ENCODE assay signal across 13 cellular contexts in the genomic region with DNA sequence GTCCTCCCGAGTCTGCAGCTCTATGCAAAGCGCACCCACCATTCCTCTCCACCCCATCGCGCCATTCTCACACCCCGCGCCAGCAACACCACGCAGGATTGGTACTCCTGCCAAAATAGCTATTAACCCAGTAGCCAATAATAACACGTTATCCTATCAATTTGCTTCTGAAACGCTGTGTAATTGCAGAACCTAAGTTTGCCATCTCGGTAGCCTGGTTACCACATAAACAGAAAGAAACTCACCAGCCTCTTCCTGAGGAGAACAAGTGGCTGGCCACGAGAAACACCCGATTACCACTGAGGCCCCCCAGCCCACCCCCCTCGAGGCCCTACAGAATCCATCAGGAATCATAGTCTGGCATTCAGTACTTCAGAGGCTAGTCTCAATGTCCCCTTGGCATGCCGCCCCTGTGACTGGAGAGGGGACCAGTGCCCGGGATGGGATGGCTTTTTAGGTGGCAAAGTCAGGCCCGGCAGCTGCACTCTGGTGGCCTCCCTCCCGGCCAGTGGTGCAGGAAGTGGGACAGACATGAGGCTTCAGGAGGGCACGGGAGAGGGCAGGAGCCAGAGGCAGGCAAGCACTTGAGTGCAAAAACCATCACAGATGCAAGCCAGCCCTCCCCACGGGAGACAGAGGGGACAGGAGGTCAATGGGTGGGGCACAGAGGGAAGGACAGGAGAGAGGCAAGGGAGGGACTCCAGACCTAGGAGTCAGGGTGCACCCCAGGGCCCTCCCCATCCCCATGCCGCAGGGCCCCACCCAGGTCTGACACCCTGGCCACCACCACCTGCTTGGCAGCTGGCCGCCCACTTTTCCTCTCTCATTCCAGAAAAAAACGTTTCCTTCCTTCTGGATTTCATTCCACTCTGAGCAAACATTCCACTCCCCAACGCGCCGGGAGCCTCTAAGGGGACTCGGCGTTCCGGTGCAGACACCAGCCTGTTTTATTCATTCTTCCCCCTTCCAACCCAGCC.
A peak's percentile ranks its signal among the peaks of the same experiment; 100 is the strongest.
DNase-seq lines count a peak whose midpoint lies in the region; ATAC-seq, FAIRE-seq and TF ChIP-seq lines count a peak whose summit lies in the region.
"Had no signal": no experiment of that assay in that cellular context is flagged by ENCODE, and none has a peak within 500 bp of the region (broad histone marks: within the 10 kb centered on the region; RNA-seq: fewer than 3 reads in every experiment).

No MANE protein-coding gene starts in this region.

- peaks cover 0 to 18% (median 13%) of the 10 kb centered on the region in 4 experiments; a peak in 6 of 7 replicates for H3K4me1 ChIP-seq in H1 (replicated peaks in 1 of 4; ENCODE audit: control insufficient read depth in 3 of 4, insufficient read depth in 4 of 4, low read length in 3 of 4)
- peaks cover 19% of the 10 kb centered on the region for H3K4me1 ChIP-seq in mesenchymal stem cell (ENCODE audit: control insufficient read depth, insufficient read depth, low read depth, low read length)
- peaks cover 14 to 27% (median 21%) of the 10 kb centered on the region in 4 donors for H3K4me1 ChIP-seq in stomach

- H3K27ac ChIP-seq in H1 (ENCODE audit: low read depth, low read length) (no peak overlapping the region), mesenchymal stem cell (ENCODE audit: low read length, poor library complexity, severe bottlenecking) (no peak overlapping the region), stomach (peak overlapping the region in 4 of 5 donors; percentile 60 to 79 (median 74))
- H3K27ac ChIP-seq: VCaP had no signal

- H2BK5ac ChIP-seq in H1 (ENCODE audit: low read depth, low read length): 0 out of 2 replicates have a peak overlapping the region, but pooled peaks have one; percentile 44
- no peak overlapping the region for H2BK5ac ChIP-seq in mesenchymal stem cell (ENCODE audit: low read depth, low read length, poor library complexity, severe bottlenecking)

- no peak for ATAC-seq in GM18520 (IDR thresholded peaks at IDR 0.05; ENCODE audit: unreplicated experiment)

- no peak for FAIRE-seq in H1 (lab: Jason Lieb, UNC)

- H3K9me3 ChIP-seq in H1 (ENCODE audit: insufficient read depth in 2 of 2, low read depth in 1 of 2, low read length in 1 of 2) (no peaks in the 10 kb centered on the region), mesenchymal stem cell (ENCODE audit: control insufficient read depth, low read length) (no peaks in the 10 kb centered on the region), stomach (no peaks in the 10 kb centered on the region)

- H2BK120ac ChIP-seq in H1 (replicated peaks; ENCODE audit: low read depth, low read length) (no peak overlapping the region), mesenchymal stem cell (ENCODE audit: low read depth, low read length) (no peak overlapping the region)

- H3K79me2 ChIP-seq in H1 (ENCODE audit: control insufficient read depth in 1 of 2, insufficient read depth in 2 of 2, low read length in 2 of 2): peaks cover 0 to 5% of the 10 kb centered on the region in 2 experiments; a peak in 1 of 4 replicates

- H3K14ac ChIP-seq in H1 (ENCODE audit: insufficient read length) (no peak overlapping the region), mesenchymal stem cell (ENCODE audit: low read length in 2 of 2) (peak overlapping the region in 1 of 2 experiments; percentile 29)

- no peak overlapping the region for H3K56ac ChIP-seq in H1 (replicated peaks; ENCODE audit: insufficient read length, low read depth, low read length)

- no peak overlapping the region for H3K4me2 ChIP-seq in H1 (ENCODE audit: insufficient read depth in 1 of 2, low read depth in 2 of 2, low read length in 2 of 2)
- H3K4me2 ChIP-seq in mesenchymal stem cell (ENCODE audit: low read length, poor library complexity, severe bottlenecking): no peak overlapping the region

- H3K4ac ChIP-seq in H1 (replicated peaks; ENCODE audit: insufficient read length, low read depth, low read length) (no peak overlapping the region), mesenchymal stem cell (ENCODE audit: low read depth in 1 of 2, low read length in 2 of 2) (no peak overlapping the region)

- no peak overlapping the region for H4K5ac ChIP-seq in H1 (ENCODE audit: insufficient read length, low read depth, low read length)

- H2BK12ac ChIP-seq in H1 (ENCODE audit: low read depth, low read length) (0 out of 2 replicates have a peak overlapping the region, but pooled peaks have one; percentile 39), mesenchymal stem cell (ENCODE audit: low read length in 2 of 2) (no peak overlapping the region)

- no peak overlapping the region for H3K4me3 ChIP-seq in H1 (ENCODE audit: extremely low read depth in 1 of 4, insufficient read depth in 2 of 4, low read depth in 3 of 4, low read length in 4 of 4)
- H3K4me3 ChIP-seq in mesenchymal stem cell (ENCODE audit: insufficient read depth in 1 of 2, low read depth in 1 of 2, low read length in 2 of 2): peak overlapping the region in 1 of 2 experiments; percentile 61
- peak overlapping the region; percentile 8 to 21 (median 12) for H3K4me3 ChIP-seq in stomach

- TF ChIP-seq POLR2A in H1 (IDR thresholded peaks at IDR 0.05; ENCODE audit: control extremely low read depth in 1 of 2, low read depth in 2 of 2, low read length in 2 of 2): no peak
- no peak for TF ChIP-seq POLR2A in stomach (IDR thresholded peaks at IDR 0.05)

- no peak for TF ChIP-seq RAD21 in H1 (IDR thresholded peaks at IDR 0.05 in 1 of 2, conservative IDR thresholded peaks at IDR 0.05 in 1 of 2; ENCODE audit: low read depth in 2 of 2, low read length in 2 of 2)

- no peak overlapping the region for H3K18ac ChIP-seq in H1 (ENCODE audit: extremely low read depth, low read length)
- H3K18ac ChIP-seq in mesenchymal stem cell (ENCODE audit: low read depth in 1 of 2, low read length in 2 of 2): no peak overlapping the region

- H3K79me1 ChIP-seq in H1 (ENCODE audit: low read depth, low read length): peaks cover 2% of the 10 kb centered on the region
- no peaks in the 10 kb centered on the region for H3K79me1 ChIP-seq in mesenchymal stem cell (replicated peaks; ENCODE audit: low read length, poor library complexity, severe bottlenecking)

- intact Hi-C loops in stomach (cut with DNase I; ENCODE audit: low total_unique reads): no loop called here

- H4K20me1 ChIP-seq in H1 (replicated peaks in 1 of 2; ENCODE audit: control insufficient read depth in 1 of 2, insufficient read depth in 2 of 2, low read length in 2 of 2): peaks cover 2 to 3% of the 10 kb centered on the region in 2 experiments

- H3K23ac ChIP-seq in H1 (ENCODE audit: insufficient read length) (no peak overlapping the region), mesenchymal stem cell (ENCODE audit: low read length in 2 of 2) (no peak overlapping the region)

- 86% methylated on average over 22 of the region's 28 CpGs; no CpG with 5 or more reads in 1 of the 2 experiments for WGBS in H1 (ENCODE audit: extremely low coverage in 1 of 2, insufficient coverage in 1 of 2, insufficient read length in 1 of 2, insufficient replicate concordance in 2 of 2, low coverage in 1 of 2, low lambda C conversion rate in 2 of 2, missing lambda C conversion rate in 1 of 2), 2 experiments
- WGBS in mesenchymal stem cell: 76% methylated on average over 28 of the region's 28 CpGs
- 25 to 42% (median 38%) methylated on average over 25 to 28 of the region's 28 CpGs for WGBS in stomach, 5 donors

- DNase-seq in NCI-H1092 treated with DMSO at 0.1 percent for 48 hours (lab: John Stamatoyannopoulos, UW) (peak; percentile 28), H1 (ENCODE audit: low read depth in 1 of 2, low spot score in 2 of 2) (no peak), mesenchymal stem cell (peak; percentile 8), stomach (no peak), NCI-H1436 treated with DMSO at 0.1 percent for 48 hours (lab: John Stamatoyannopoulos, UW) (no peak), NCI-H510A (lab: John Stamatoyannopoulos, UW) (no peak), NCI-H526 treated with DMSO at 0.1 percent for 48 hours (lab: John Stamatoyannopoulos, UW) (no peak)
- DNase-seq: activated CD8-positive, alpha-beta memory T cell treated with anti-CD3 and anti-CD28 coated beads, Interleukin-2, amount 50 U/mL, for 4 hours; activated naive CD8-positive, alpha-beta T cell treated with anti-CD3 and anti-CD28 coated beads, Interleukin-2, amount 10 ng/mL, durations not matched to agents 7 days and 5 days; effector memory CD4-positive, alpha-beta T cell; NCI-H345 had no signal

- no peaks in the 10 kb centered on the region for H3K23me2 ChIP-seq in H1 (ENCODE audit: low read depth, low read length)

- H2AFZ ChIP-seq in H1 (ENCODE audit: low read length) (no peak overlapping the region), mesenchymal stem cell (ENCODE audit: low read depth, low read length) (no peak overlapping the region)

- TF ChIP-seq CTCF in H1 (IDR thresholded peaks at IDR 0.05; ENCODE audit: control extremely low read depth in 1 of 3, insufficient read depth in 1 of 3, low read depth in 1 of 3, low read length in 3 of 3) (no peak), stomach (IDR thresholded peaks at IDR 0.05) (no peak)

- CTCF ChIA-PET in H1 (lab: Charles Lee; ENCODE audit: partially characterized antibody): interaction anchor here (0.8 to 1.1 kb wide), 3 partner anchors 9 to 140 kb away, joined by 3 read pairs; no protein-coding TSS in a partner anchor

- no peak overlapping the region for H4K91ac ChIP-seq in H1 (replicated peaks; ENCODE audit: insufficient read length, low read length)
- no peak overlapping the region for H4K91ac ChIP-seq in mesenchymal stem cell (ENCODE audit: low read length)

- peak overlapping the region; percentile 58; the same call in 1 of the 2 replicates for H4K8ac ChIP-seq in H1 (ENCODE audit: extremely low read depth, insufficient read depth, low read length)
- no peak overlapping the region for H4K8ac ChIP-seq in mesenchymal stem cell (ENCODE audit: low read length)

- no peak overlapping the region for H3K9ac ChIP-seq in H1 (replicated peaks in 1 of 4; ENCODE audit: extremely low read depth in 1 of 4, low read depth in 3 of 4, low read length in 3 of 4)
- H3K9ac ChIP-seq in mesenchymal stem cell (ENCODE audit: low read length): peak overlapping the region; percentile 82

- no peaks in the 10 kb centered on the region for H3K36me3 ChIP-seq in H1 (ENCODE audit: control insufficient read depth in 2 of 4, insufficient read depth in 4 of 4, low read length in 3 of 4)
- no peaks in the 10 kb centered on the region for H3K36me3 ChIP-seq in mesenchymal stem cell (ENCODE audit: control insufficient read depth in 1 of 2, insufficient read depth in 2 of 2, low read depth in 1 of 2, low read length in 2 of 2)
- no peaks in the 10 kb centered on the region for H3K36me3 ChIP-seq in stomach

- H2BK20ac ChIP-seq in H1 (ENCODE audit: low read length): no peak overlapping the region

- no peak overlapping the region for H2AK5ac ChIP-seq in H1 (ENCODE audit: low read depth, low read length)
- H2AK5ac ChIP-seq in mesenchymal stem cell (ENCODE audit: low read length, severe bottlenecking): no peak overlapping the region

- H3K27me3 ChIP-seq in H1 (replicated peaks in 1 of 4; ENCODE audit: control insufficient read depth in 3 of 4, extremely low read depth in 1 of 4, insufficient read depth in 3 of 4, low read length in 3 of 4) (no peaks in the 10 kb centered on the region), mesenchymal stem cell (ENCODE audit: control insufficient read depth in 1 of 2, insufficient read depth in 1 of 2, low read length in 2 of 2) (no peaks in the 10 kb centered on the region), stomach (no peaks in the 10 kb centered on the region)

- TF ChIP-seq EP300 in H1 (IDR thresholded peaks at IDR 0.05; ENCODE audit: borderline replicate concordance in 1 of 2, low read depth in 2 of 2, low read length in 2 of 2): no peak
- TF ChIP-seq EP300 in stomach (IDR thresholded peaks at IDR 0.05): no peak

- H2BK15ac ChIP-seq in H1 (ENCODE audit: low read length): peak overlapping the region; percentile 81; the same call in 1 of the 2 replicates
- no peak overlapping the region for H2BK15ac ChIP-seq in mesenchymal stem cell (ENCODE audit: low read depth, poor library complexity, severe bottlenecking)

- POLR2A ChIA-PET in H1 (lab: Charles Lee; ENCODE audit: partially characterized antibody): no interaction called here

Comparison
In these comparisons a context has a peak if more than half of its experiments do, and no peak if none do; other contexts are left out.
1. DNase-seq: peak in NCI-H1092 treated with DMSO at 0.1 percent for 48 hours (single experiment) and mesenchymal stem cell (single experiment); none in H1 (0 of 2), stomach (single experiment), NCI-H1436 treated with DMSO at 0.1 percent for 48 hours (single experiment), NCI-H510A (single experiment) and NCI-H526 treated with DMSO at 0.1 percent for 48 hours (single experiment).
2. H3K27ac ChIP-seq: peak in stomach (4 of 5); none in H1 (single experiment) and mesenchymal stem cell (single experiment).
3. H3K4me3 ChIP-seq: peak in stomach (4 of 4); none in H1 (0 of 4).